ENCODE assay signal across 20 cellular contexts in genomic region chr20:12700701-12701100, GRCh38.
"Had no signal": no experiment of that assay in that cellular context is flagged by ENCODE, and none has a peak within 500 bp of the region (broad histone marks: within the 10 kb centered on the region; RNA-seq: fewer than 3 reads in every experiment).

No MANE protein-coding gene starts in this region.

- H3K4me3 ChIP-seq: esophagus squamous epithelium, gastroesophageal sphincter, psoas muscle, spleen, stomach had no signal

- H3K27me3 ChIP-seq: esophagus squamous epithelium, gastroesophageal sphincter, spleen, stomach had no signal

- H3K27me3 Mint-ChIP-seq: naive thymus-derived CD4-positive, alpha-beta T cell had no signal

- H3K36me3 ChIP-seq: esophagus squamous epithelium, gastroesophageal sphincter, spleen, stomach had no signal

- FAIRE-seq: colon, islet of Langerhans had no signal

- H3K4me3 Mint-ChIP-seq: naive thymus-derived CD4-positive, alpha-beta T cell; nephron progenitor cell had no signal

- H3K9me3 Mint-ChIP-seq: nephron progenitor cell had no signal

- DNase-seq: dermis blood vessel endothelial cell; esophagus squamous epithelium; foreskin fibroblast; kidney glomerular epithelial cell; naive thymus-derived CD4-positive, alpha-beta T cell; nephron progenitor cell; psoas muscle; retina; spleen; stimulated activated CD4-positive, alpha-beta T cell treated with anti-CD3 and anti-CD28 coated beads, Interleukin-15, amount 100 ng/mL, for 24 hours; stimulated activated CD4-positive, alpha-beta T cell treated with anti-CD3 and anti-CD28 coated beads, Interleukin-1b, Interleukin-23, amount 100 ng/mL, for 48 hours; stimulated activated CD4-positive, alpha-beta T cell treated with anti-CD3 and anti-CD28 coated beads, Interleukin-4, amount 100 ng/mL, for 4 hours; stimulated activated naive CD4-positive, alpha-beta T cell; stomach; substantia nigra; trophoblast cell had no signal

- H3K4me1 ChIP-seq: esophagus squamous epithelium, gastroesophageal sphincter, psoas muscle, spleen had no signal

- H3K27ac ChIP-seq: esophagus squamous epithelium, gastroesophageal sphincter, psoas muscle, spleen, stomach had no signal

- H3K4me1 Mint-ChIP-seq: naive thymus-derived CD4-positive, alpha-beta T cell; nephron progenitor cell had no signal

- H3K27ac Mint-ChIP-seq: naive thymus-derived CD4-positive, alpha-beta T cell; nephron progenitor cell had no signal

- ATAC-seq: gastroesophageal sphincter; naive thymus-derived CD4-positive, alpha-beta T cell; psoas muscle; sciatic nerve had no signal

- H3K9me3 ChIP-seq: esophagus squamous epithelium, gastroesophageal sphincter, psoas muscle, stomach had no signal
